18 cellular contexts compared by ENCODE assay signal in the genomic region with DNA sequence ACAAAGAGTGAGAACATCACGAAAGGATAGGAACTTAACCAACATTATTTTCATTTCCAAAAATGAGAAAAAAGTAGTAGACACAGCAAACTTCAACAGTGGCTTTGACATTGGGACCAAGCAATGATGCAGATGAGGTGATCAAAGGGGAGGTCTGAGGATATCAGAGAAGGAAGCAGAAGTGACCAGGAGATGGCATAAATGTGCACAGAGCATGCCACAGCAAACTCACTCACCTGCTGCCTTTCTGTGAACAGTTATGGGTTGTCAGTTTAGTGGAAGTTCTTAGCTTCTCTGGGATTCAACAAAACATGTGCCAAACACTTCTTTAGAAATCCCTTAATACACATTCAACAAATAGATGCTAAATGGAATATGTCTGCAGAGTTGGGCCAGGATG.
DNase-seq lines count a peak whose midpoint lies in the region; ATAC-seq, FAIRE-seq and TF ChIP-seq lines count a peak whose summit lies in the region.
"Had no signal": no experiment of that assay in that cellular context is flagged by ENCODE, and none has a peak within 500 bp of the region (broad histone marks: within the 10 kb centered on the region; RNA-seq: fewer than 3 reads in every experiment).

No MANE protein-coding gene starts in this region.

- no peaks in the 10 kb centered on the region for H3K9me3 ChIP-seq in liver (ENCODE audit: control insufficient read depth in 4 of 4, low read length in 3 of 4)
- H3K9me3 ChIP-seq: BLaER1 treated with 17β-estradiol and CSF1 and Interleukin-3, amounts not matched to agents 10 nM and 100 nM had no signal

- TF ChIP-seq RAD21 in liver (IDR thresholded peaks at IDR 0.05): peak; percentile 25 to 46

- H3K27ac ChIP-seq in VCaP (no peak overlapping the region), liver (ENCODE audit: low read depth in 1 of 2, low read length in 2 of 2) (no peak overlapping the region)
- H3K27ac ChIP-seq: BLaER1 treated with 17β-estradiol and CSF1 and Interleukin-3, amounts not matched to agents 10 nM and 100 nM had no signal

- DNase-seq in NCI-H510A treated with DMSO at 0.1 percent for 48 hours (lab: John Stamatoyannopoulos, UW) (peak; percentile 15), NCI-H510A (lab: John Stamatoyannopoulos, UW) (no peak), NCI-H748 (lab: John Stamatoyannopoulos, UW; ENCODE audit: unreplicated experiment) (peak; percentile 50), RCC 7860 (ENCODE audit: low spot score) (no peak)
- DNase-seq: ACHN; Calu3; CD4-positive, CD25-positive, alpha-beta regulatory T cell; DMS153; GF-D8; HCEC 1CT; HFFc6; IMR-90 had no signal

- no peaks in the 10 kb centered on the region for H3K36me3 ChIP-seq in liver (ENCODE audit: control insufficient read depth in 4 of 4, insufficient read depth in 3 of 4, low read depth in 1 of 4, low read length in 3 of 4)
- H3K36me3 ChIP-seq: BLaER1 treated with 17β-estradiol and CSF1 and Interleukin-3, amounts not matched to agents 10 nM and 100 nM had no signal

- no peak overlapping the region for H3K9ac ChIP-seq in liver (ENCODE audit: low read depth in 1 of 2, low read length in 2 of 2)
- H3K9ac ChIP-seq: BLaER1 treated with 17β-estradiol and CSF1 and Interleukin-3, amounts not matched to agents 10 nM and 100 nM had no signal

- 97% methylated on average over 1 of the region's 1 CpG for WGBS in liver

- no peaks in the 10 kb centered on the region for H3K27me3 ChIP-seq in liver (ENCODE audit: control insufficient read depth in 4 of 4, insufficient read depth in 4 of 4, low read length in 3 of 4)

- FAIRE-seq in RCC 7860 (lab: Jason Lieb, UNC): no peak
- FAIRE-seq: GM18507 had no signal

- H3K4me3 ChIP-seq in liver (ENCODE audit: low read depth in 1 of 3, low read length in 3 of 3): no peak overlapping the region
- H3K4me3 ChIP-seq: BLaER1 treated with 17β-estradiol and CSF1 and Interleukin-3, amounts not matched to agents 10 nM and 100 nM had no signal

- ATAC-seq in HG02678 (IDR thresholded peaks at IDR 0.05; ENCODE audit: unreplicated experiment) (no peak), HG03025 (IDR thresholded peaks at IDR 0.05; ENCODE audit: low FRiP score, unreplicated experiment) (no peak)

- no peaks in the 10 kb centered on the region for H3K4me1 ChIP-seq in liver (ENCODE audit: control insufficient read depth in 4 of 4, insufficient read depth in 4 of 4, low read length in 3 of 4)
- H3K4me1 ChIP-seq: BLaER1 treated with 17β-estradiol and CSF1 and Interleukin-3, amounts not matched to agents 10 nM and 100 nM had no signal

- TF ChIP-seq CTCF in VCaP (conservative IDR thresholded peaks at IDR 0.05) (peak; percentile 14; the same call in 1 of the 2 replicates), liver (IDR thresholded peaks at IDR 0.05; ENCODE audit: low read depth, low read length, missing input control) (no peak)

TF ChIP-seq in liver, 16 proteins besides CTCF, POLR2A, EP300 and RAD21:
- no peak for TF ChIP-seq TAF1 (conservative IDR thresholded peaks at IDR 0.05)
- no peak for TF ChIP-seq RXRA (IDR thresholded peaks at IDR 0.05)
- no peak for TF ChIP-seq JUND (IDR thresholded peaks at IDR 0.05)
- TF ChIP-seq, protein P1, sequence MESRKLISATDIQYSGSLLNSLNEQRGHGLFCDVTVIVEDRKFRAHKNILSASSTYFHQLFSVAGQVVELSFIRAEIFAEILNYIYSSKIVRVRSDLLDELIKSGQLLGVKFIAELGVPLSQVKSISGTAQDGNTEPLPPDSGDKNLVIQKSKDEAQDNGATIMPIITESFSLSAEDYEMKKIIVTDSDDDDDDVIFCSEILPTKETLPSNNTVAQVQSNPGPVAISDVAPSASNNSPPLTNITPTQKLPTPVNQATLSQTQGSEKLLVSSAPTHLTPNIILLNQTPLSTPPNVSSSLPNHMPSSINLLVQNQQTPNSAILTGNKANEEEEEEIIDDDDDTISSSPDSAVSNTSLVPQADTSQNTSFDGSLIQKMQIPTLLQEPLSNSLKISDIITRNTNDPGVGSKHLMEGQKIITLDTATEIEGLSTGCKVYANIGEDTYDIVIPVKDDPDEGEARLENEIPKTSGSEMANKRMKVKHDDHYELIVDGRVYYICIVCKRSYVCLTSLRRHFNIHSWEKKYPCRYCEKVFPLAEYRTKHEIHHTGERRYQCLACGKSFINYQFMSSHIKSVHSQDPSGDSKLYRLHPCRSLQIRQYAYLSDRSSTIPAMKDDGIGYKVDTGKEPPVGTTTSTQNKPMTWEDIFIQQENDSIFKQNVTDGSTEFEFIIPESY (IDR thresholded peaks at IDR 0.05): no peak
- TF ChIP-seq FOXA2 (IDR thresholded peaks at IDR 0.05): no peak
- TF ChIP-seq SP1 (IDR thresholded peaks at IDR 0.05): no peak
- TF ChIP-seq, protein P2, sequence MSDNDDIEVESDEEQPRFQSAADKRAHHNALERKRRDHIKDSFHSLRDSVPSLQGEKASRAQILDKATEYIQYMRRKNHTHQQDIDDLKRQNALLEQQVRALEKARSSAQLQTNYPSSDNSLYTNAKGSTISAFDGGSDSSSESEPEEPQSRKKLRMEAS (IDR thresholded peaks at IDR 0.05): no peak
- TF ChIP-seq EGR1 (IDR thresholded peaks at IDR 0.05; ENCODE audit: low read depth in 2 of 2): no peak
- TF ChIP-seq HNF4G (IDR thresholded peaks at IDR 0.05): no peak
- TF ChIP-seq YY1 (IDR thresholded peaks at IDR 0.05): no peak
- no peak for TF ChIP-seq HNF4A (conservative IDR thresholded peaks at IDR 0.05)
- TF ChIP-seq FOXA1 (IDR thresholded peaks at IDR 0.05): no peak
- TF ChIP-seq, protein P3, sequence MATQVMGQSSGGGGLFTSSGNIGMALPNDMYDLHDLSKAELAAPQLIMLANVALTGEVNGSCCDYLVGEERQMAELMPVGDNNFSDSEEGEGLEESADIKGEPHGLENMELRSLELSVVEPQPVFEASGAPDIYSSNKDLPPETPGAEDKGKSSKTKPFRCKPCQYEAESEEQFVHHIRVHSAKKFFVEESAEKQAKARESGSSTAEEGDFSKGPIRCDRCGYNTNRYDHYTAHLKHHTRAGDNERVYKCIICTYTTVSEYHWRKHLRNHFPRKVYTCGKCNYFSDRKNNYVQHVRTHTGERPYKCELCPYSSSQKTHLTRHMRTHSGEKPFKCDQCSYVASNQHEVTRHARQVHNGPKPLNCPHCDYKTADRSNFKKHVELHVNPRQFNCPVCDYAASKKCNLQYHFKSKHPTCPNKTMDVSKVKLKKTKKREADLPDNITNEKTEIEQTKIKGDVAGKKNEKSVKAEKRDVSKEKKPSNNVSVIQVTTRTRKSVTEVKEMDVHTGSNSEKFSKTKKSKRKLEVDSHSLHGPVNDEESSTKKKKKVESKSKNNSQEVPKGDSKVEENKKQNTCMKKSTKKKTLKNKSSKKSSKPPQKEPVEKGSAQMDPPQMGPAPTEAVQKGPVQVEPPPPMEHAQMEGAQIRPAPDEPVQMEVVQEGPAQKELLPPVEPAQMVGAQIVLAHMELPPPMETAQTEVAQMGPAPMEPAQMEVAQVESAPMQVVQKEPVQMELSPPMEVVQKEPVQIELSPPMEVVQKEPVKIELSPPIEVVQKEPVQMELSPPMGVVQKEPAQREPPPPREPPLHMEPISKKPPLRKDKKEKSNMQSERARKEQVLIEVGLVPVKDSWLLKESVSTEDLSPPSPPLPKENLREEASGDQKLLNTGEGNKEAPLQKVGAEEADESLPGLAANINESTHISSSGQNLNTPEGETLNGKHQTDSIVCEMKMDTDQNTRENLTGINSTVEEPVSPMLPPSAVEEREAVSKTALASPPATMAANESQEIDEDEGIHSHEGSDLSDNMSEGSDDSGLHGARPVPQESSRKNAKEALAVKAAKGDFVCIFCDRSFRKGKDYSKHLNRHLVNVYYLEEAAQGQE (IDR thresholded peaks at IDR 0.05): no peak
- no peak for TF ChIP-seq NR2F2 (IDR thresholded peaks at IDR 0.05)
- TF ChIP-seq, protein P4, sequence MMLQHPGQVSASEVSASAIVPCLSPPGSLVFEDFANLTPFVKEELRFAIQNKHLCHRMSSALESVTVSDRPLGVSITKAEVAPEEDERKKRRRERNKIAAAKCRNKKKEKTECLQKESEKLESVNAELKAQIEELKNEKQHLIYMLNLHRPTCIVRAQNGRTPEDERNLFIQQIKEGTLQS (IDR thresholded peaks at IDR 0.05): no peak
- no peak for TF ChIP-seq GABPA (IDR thresholded peaks at IDR 0.05 in 1 of 2, conservative IDR thresholded peaks at IDR 0.05 in 1 of 2)

Comparison
In these comparisons a context has a peak if more than half of its experiments do, and no peak if none do; other contexts are left out.
1. DNase-seq: peak in NCI-H510A treated with DMSO at 0.1 percent for 48 hours (single experiment) and NCI-H748 (single experiment); none in NCI-H510A (single experiment) and RCC 7860 (single experiment).